9 cellular contexts compared by ENCODE assay signal in genomic region chr4:139547979-139548378, GRCh38.
"Had no signal": no experiment of that assay in that cellular context is flagged by ENCODE, and none has a peak within 500 bp of the region (broad histone marks: within the 10 kb centered on the region; RNA-seq: fewer than 3 reads in every experiment).

No MANE protein-coding gene starts in this region.

- H3K27me3 Mint-ChIP-seq: IgD-negative memory B cell had no signal

- ATAC-seq: HCT116, HepG2 had no signal

- H3K9me3 ChIP-seq: HAP-1 had no signal

- H3K4me3 Mint-ChIP-seq: HFFc6, IgD-negative memory B cell had no signal

- H3K27ac Mint-ChIP-seq: HFFc6, IgD-negative memory B cell had no signal

- H3K4me3 ChIP-seq: GM23248, HAP-1 had no signal

- H3K9me3 Mint-ChIP-seq: HFFc6, IgD-negative memory B cell had no signal

- DNase-seq: GM23248, GOT3, H7, HFFc6 had no signal

- H3K9ac ChIP-seq: GM23248 had no signal

- FAIRE-seq: HepG2 had no signal

- H3K27ac ChIP-seq: GM23248, HL-60 had no signal
